In genomic region chr2:200756618-200757321, GRCh38 we compare ENCODE assay signal across 9 cellular contexts. TPM values are rescaled to one million over a fixed set of nuclear protein-coding genes. Genes with fewer than 3 reads are reported as not detected.
DNase-seq lines count a peak whose midpoint lies in the region; ATAC-seq, FAIRE-seq and TF ChIP-seq lines count a peak whose summit lies in the region.
"Had no signal": no experiment of that assay in that cellular context is flagged by ENCODE, and none has a peak within 500 bp of the region (broad histone marks: within the 10 kb centered on the region; RNA-seq: fewer than 3 reads in every experiment).

No MANE protein-coding gene starts in this region.

- CTCF ChIA-PET in HCT116 (lab: Charles Lee): interaction anchor here (1.2 kb wide), 1 partner anchor 12 kb away, joined by 4 read pairs; no protein-coding TSS in a partner anchor

- POLR2A ChIA-PET in HCT116 (lab: Charles Lee): interaction anchor here (0.9 to 4.0 kb wide), 4 partner anchors 9 to 108 kb away, joined by 3 to 37 read pairs (median 4); partner anchors contain the start of gene CLK1

- no peaks in the 10 kb centered on the region for H3K27me3 ChIP-seq in BLaER1
- H3K27me3 ChIP-seq in HCT116 (ENCODE audit: insufficient read depth, low read length): no peaks in the 10 kb centered on the region
- H3K27me3 ChIP-seq in keratinocyte (ENCODE audit: control insufficient read depth, extremely low read depth, insufficient read depth, low read length): no peaks in the 10 kb centered on the region

- H3K9me1 ChIP-seq in keratinocyte (ENCODE audit: control insufficient read depth, extremely low read depth, insufficient read depth, low read length): no peaks in the 10 kb centered on the region

- H3K4me3 ChIP-seq in BLaER1 (no peak overlapping the region), HCT116 (replicated peaks in 1 of 2; ENCODE audit: low read depth in 1 of 2, low read length in 2 of 2) (peak overlapping the region in 1 of 2 experiments; percentile 17; a peak in 2 of 4 replicates), keratinocyte (ENCODE audit: control insufficient read depth in 2 of 3, extremely low read depth in 1 of 3, insufficient read depth in 2 of 3, low read depth in 1 of 3, low read length in 3 of 3) (no peak overlapping the region)

- no peaks in the 10 kb centered on the region for H3K9me2 ChIP-seq in HCT116 (ENCODE audit: insufficient read depth)

- no peaks in the 10 kb centered on the region for H3K79me2 ChIP-seq in HCT116 (ENCODE audit: insufficient read depth, low read length)
- no peaks in the 10 kb centered on the region for H3K79me2 ChIP-seq in keratinocyte (ENCODE audit: control insufficient read depth, insufficient read depth, low read length)

- dilution Hi-C loops in keratinocyte (cut with MboI; ENCODE audit: extremely low pct_ligation_motif_present, low sequenced_read_pairs): no loop called here

- TF ChIP-seq POLR2A in HCT116 (IDR thresholded peaks at IDR 0.05; ENCODE audit: borderline replicate concordance, extremely low read depth, insufficient read depth, insufficient read length): no peak

- TF ChIP-seq RAD21 in HCT116 (IDR thresholded peaks at IDR 0.05; ENCODE audit: low read depth): no peak

- RAD21 ChIA-PET in HCT116 (lab: Charles Lee; ENCODE audit: low non-redundant PET in 1 of 2, low total read pairs in 2 of 2, uncharacterized antibody in 2 of 2, unreplicated experiment in 2 of 2): no interaction called here

- H3K4me2 ChIP-seq in BLaER1: peak overlapping the region; percentile 55
- H3K4me2 ChIP-seq in HCT116 (ENCODE audit: low read length): peak overlapping the region; percentile 69
- H3K4me2 ChIP-seq in keratinocyte (ENCODE audit: control insufficient read depth, extremely low read depth, insufficient read depth, low read depth, low read length): peak overlapping the region; percentile 47

- H3K9me3 ChIP-seq in BLaER1 (no peaks in the 10 kb centered on the region), HCT116 (ENCODE audit: control insufficient read depth in 1 of 2, insufficient read depth in 1 of 2, low read depth in 1 of 2, low read length in 2 of 2) (no peaks in the 10 kb centered on the region), keratinocyte (ENCODE audit: control insufficient read depth, low read depth, low read length) (no peaks in the 10 kb centered on the region)

- TF ChIP-seq CTCF in HCT116 (IDR thresholded peaks at IDR 0.05 in 2 of 3, conservative IDR thresholded peaks at IDR 0.05 in 1 of 3; ENCODE audit: borderline replicate concordance in 1 of 3, insufficient read depth in 1 of 3, low read depth in 2 of 3, low read length in 2 of 3): no peak
- TF ChIP-seq CTCF in keratinocyte (optimal IDR thresholded peaks at IDR 0.05 in 1 of 3, IDR thresholded peaks at IDR 0.05 in 1 of 3, conservative IDR thresholded peaks at IDR 0.05 in 1 of 3; ENCODE audit: extremely low read depth in 1 of 3, insufficient read depth in 2 of 3, low read length in 3 of 3): no peak

- H3K4me1 ChIP-seq in BLaER1: peaks cover 25% of the 10 kb centered on the region
- peaks cover 27 to 64% of the 10 kb centered on the region in 2 experiments for H3K4me1 ChIP-seq in HCT116 (ENCODE audit: control insufficient read depth in 1 of 2, insufficient read depth in 2 of 2, low read length in 2 of 2)
- peaks cover 55% of the 10 kb centered on the region for H3K4me1 ChIP-seq in keratinocyte (ENCODE audit: control insufficient read depth, extremely low read depth, insufficient read depth, low read length)

- H3K9ac ChIP-seq in BLaER1: no peak overlapping the region; the same call in 1 of the 2 replicates
- H3K9ac ChIP-seq in HCT116 (ENCODE audit: low read length): 0 out of 2 replicates have a peak overlapping the region, but pooled peaks have one; percentile 4
- H3K9ac ChIP-seq in keratinocyte (ENCODE audit: control insufficient read depth, extremely low read depth, insufficient read depth, low read length): no peak overlapping the region

- DNase-seq in HCT116 (ENCODE audit: low read depth, low spot score) (no peak), RPMI7951 (ENCODE audit: low read depth) (peak; percentile 96), keratinocyte (ENCODE audit: low read depth, low spot score) (peak; percentile 80), NCI-H146 treated with DMSO at 0.1 percent for 48 hours (lab: John Stamatoyannopoulos, UW; ENCODE audit: unreplicated experiment) (no peak), MV-4-11 (lab: John Stamatoyannopoulos, UW) (no peak)
- no peak for DNase-seq in activated CD4-positive, alpha-beta T cell treated with anti-CD3 and anti-CD28 coated beads for 1 hour
- DNase-seq: stimulated activated CD4-positive, alpha-beta T cell treated with anti-CD3 and anti-CD28 coated beads, Interleukin-4, amount 100 ng/mL, for 24 hours had no signal

- peaks cover 10% of the 10 kb centered on the region; the same call in 1 of the 2 replicates for H4K20me1 ChIP-seq in BLaER1
- no peaks in the 10 kb centered on the region for H4K20me1 ChIP-seq in HCT116 (ENCODE audit: insufficient read depth)
- H4K20me1 ChIP-seq in keratinocyte (ENCODE audit: control insufficient read depth, extremely low read depth, insufficient read depth, low read length): no peaks in the 10 kb centered on the region

- H2AFZ ChIP-seq in HCT116 (ENCODE audit: low read depth, low read length, poor library complexity, severe bottlenecking) (peak overlapping the region; percentile 67), keratinocyte (ENCODE audit: control insufficient read depth, low read length) (no peak overlapping the region)

- peak; percentile 95 for FAIRE-seq in keratinocyte (lab: Jason Lieb, UNC)

- BruUV-seq in HCT116 (replicated peaks; lab: Mats Ljungman, UMichigan): no TSS peak

- ATAC-seq in HCT116 (peak; percentile 90), HG02840 (IDR thresholded peaks at IDR 0.05; ENCODE audit: low FRiP score, unreplicated experiment) (no peak)

- intact Hi-C loops in HCT116 (cut with micrococcal nuclease): no loop called here

- no peak overlapping the region for H3K27ac ChIP-seq in BLaER1
- H3K27ac ChIP-seq in HCT116 (ENCODE audit: low read depth, low read length): no peak overlapping the region
- H3K27ac ChIP-seq in keratinocyte (ENCODE audit: control insufficient read depth, insufficient read depth, low read length): peak overlapping the region; percentile 62

- H3K36me3 ChIP-seq in BLaER1: peaks cover 45% of the 10 kb centered on the region; the same call in 1 of the 2 replicates
- no peaks in the 10 kb centered on the region for H3K36me3 ChIP-seq in HCT116 (ENCODE audit: control insufficient read depth in 1 of 2, insufficient read depth in 2 of 2, low read length in 2 of 2)
- no peaks in the 10 kb centered on the region for H3K36me3 ChIP-seq in keratinocyte (ENCODE audit: control insufficient read depth in 2 of 2, extremely low read depth in 1 of 2, insufficient read depth in 2 of 2, low read length in 2 of 2)

TF ChIP-seq in HCT116, 20 proteins besides CTCF, POLR2A, EP300 and RAD21 (continues in another document):
- TF ChIP-seq ZNF274 (IDR thresholded peaks at IDR 0.05; ENCODE audit: low read depth, low read length): no peak
- peak; percentile 84 for TF ChIP-seq JUND (IDR thresholded peaks at IDR 0.05)
- peak; percentile 45; the same call in 1 of the 2 replicates for TF ChIP-seq SP1 (IDR thresholded peaks at IDR 0.05; ENCODE audit: low read depth)
- TF ChIP-seq EZH2 (IDR thresholded peaks at IDR 0.05): no peak
- no peak for TF ChIP-seq MAX (IDR thresholded peaks at IDR 0.05)
- TF ChIP-seq FOSL1 (IDR thresholded peaks at IDR 0.05; ENCODE audit: low read depth): peak; percentile 81
- TF ChIP-seq ZBTB33 (IDR thresholded peaks at IDR 0.05; ENCODE audit: extremely low read depth, insufficient replicate concordance, low read length): no peak
- no peak for TF ChIP-seq EGR1 (IDR thresholded peaks at IDR 0.05; ENCODE audit: low read depth)
- no peak for TF ChIP-seq SRF (IDR thresholded peaks at IDR 0.05; ENCODE audit: low read depth)
- no peak for TF ChIP-seq YY1 (IDR thresholded peaks at IDR 0.05; ENCODE audit: extremely low read depth, insufficient replicate concordance, low read depth, low read length)
- no peak for TF ChIP-seq EZH2phosphoT487 (IDR thresholded peaks at IDR 0.05; ENCODE audit: borderline replicate concordance)
- TF ChIP-seq ELF1 (IDR thresholded peaks at IDR 0.05; ENCODE audit: borderline replicate concordance, low read depth): no peak
- TF ChIP-seq ATF3 (IDR thresholded peaks at IDR 0.05): no peak
- TF ChIP-seq CEBPB (IDR thresholded peaks at IDR 0.05; ENCODE audit: low read depth): no peak
- TF ChIP-seq SIN3A (IDR thresholded peaks at IDR 0.05; ENCODE audit: low read depth): no peak

RNA-seq across cellular contexts. Expression of gene BZW1, which starts 54.9 kb away (rescaled TPM):
- 454 TPM for total RNA-seq in HCT116 (2021; ENCODE audit: unreplicated experiment)
- 274 and 315 TPM in 2 replicates for polyA plus RNA-seq in HCT116 (2012)
- total RNA-seq in RPMI7951 (2014; rRNA removed; shearing (Covaris generic)): 961 and 986 TPM in 2 replicates
- 297 to 402 TPM (median 326 TPM) in 3 replicates for polyA plus RNA-seq in keratinocyte
- 552 TPM for polyA plus RNA-seq in keratinocyte (2011; ENCODE audit: low read depth)
- polyA plus RNA-seq in keratinocyte (2011; cell fraction: cytosol; rRNA removed): 254 and 501 TPM in 2 replicates
- 251 and 289 TPM in 2 replicates for polyA plus RNA-seq in keratinocyte (2011; cell fraction: nucleus; rRNA removed)
- 318 and 409 TPM in 2 replicates for polyA plus RNA-seq in keratinocyte (2012; ENCODE audit: low replicate concordance)
- polyA minus RNA-seq in keratinocyte: 283 to 517 TPM (median 357 TPM) in 3 replicates
- 315 TPM for polyA minus RNA-seq in keratinocyte (2011; cell fraction: cytosol; rRNA and poly(A)+ RNA removed)
- 128 and 247 TPM in 2 replicates for polyA minus RNA-seq in keratinocyte (2011; cell fraction: nucleus; rRNA and poly(A)+ RNA removed)

Comparison
In these comparisons a context has a peak if more than half of its experiments do, and no peak if none do; other contexts are left out.
1. DNase-seq: peak in RPMI7951 (single experiment) and keratinocyte (single experiment); none in HCT116 (single experiment), NCI-H146 treated with DMSO at 0.1 percent for 48 hours (single experiment), MV-4-11 (single experiment) and activated CD4-positive, alpha-beta T cell treated with anti-CD3 and anti-CD28 coated beads for 1 hour (single experiment).
2. Peak in every context shown above with its lines, with median percentiles within 50 percentile points of each other: H3K4me2 ChIP-seq.